In the genomic region with DNA sequence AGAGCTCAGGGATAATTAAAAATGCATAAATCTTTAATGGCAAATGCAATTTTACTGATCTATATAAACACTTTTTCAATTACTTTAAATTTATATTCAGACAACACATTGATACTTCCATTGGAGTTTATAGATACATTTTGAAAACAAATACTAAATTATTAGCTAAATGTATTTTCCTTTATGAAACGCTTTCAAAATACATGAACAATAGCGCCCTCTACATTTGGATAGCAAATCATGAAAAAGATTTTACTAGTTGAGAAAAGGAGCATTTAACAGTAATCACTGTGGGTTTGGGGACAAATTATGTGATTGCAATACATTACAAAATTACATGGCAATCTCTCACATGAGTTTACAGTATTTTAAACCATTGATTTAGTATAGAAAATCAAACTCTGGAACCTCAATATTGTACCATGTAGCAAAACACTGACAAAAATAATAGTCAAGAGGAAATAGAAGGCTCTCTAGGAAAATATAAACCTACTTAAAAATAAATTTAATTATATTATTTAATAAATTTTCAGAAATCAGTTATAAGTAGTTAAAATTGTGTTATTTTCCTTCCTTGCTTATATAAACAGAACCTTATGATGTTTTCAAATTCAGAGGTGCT, we compare ENCODE assay signal across 8 cellular contexts.
DNase-seq lines count a peak whose midpoint lies in the region; ATAC-seq and TF ChIP-seq lines count a peak whose summit lies in the region.

No MANE protein-coding gene starts in this region.

- H3K9me3 ChIP-seq in transverse colon, result no peaks in the 10 kb centered on the region

- ATAC-seq in GM21737 (IDR thresholded peaks at IDR 0.05; ENCODE audit: unreplicated experiment), result no peak
- no peak for ATAC-seq in GM21526 (IDR thresholded peaks at IDR 0.05; ENCODE audit: low FRiP score, unreplicated experiment)
- no peak for ATAC-seq in HG02642 (IDR thresholded peaks at IDR 0.05; ENCODE audit: poor library complexity, unreplicated experiment)

- no peaks in the 10 kb centered on the region for H3K27me3 ChIP-seq in transverse colon

- no peak for TF ChIP-seq EP300 in transverse colon (IDR thresholded peaks at IDR 0.05; ENCODE audit: low read depth)

- DNase-seq in EL, result peak; percentile 12
- peak; percentile 11 for DNase-seq in MV-4-11 (lab: John Stamatoyannopoulos, UW)
- peak; percentile 11 for DNase-seq in astrocyte of the hippocampus (ENCODE audit: low read depth, low spot score)
- DNase-seq in midbrain (lab: John Stamatoyannopoulos, UW), result peak; percentile 51
- DNase-seq in transverse colon, result no peak

- WGBS in transverse colon (ENCODE audit: low coverage in 1 of 2), 2 donors, result 0 to 9% methylated on average over 2 of the region's 2 CpGs

- no peaks in the 10 kb centered on the region for H3K4me1 ChIP-seq in transverse colon

- in situ Hi-C loops in transverse colon (cut with MboI; ENCODE audit: low pct_ligation_motif_present in 1 of 4, low pct_unique_long_range_greater_than_20kb in 1 of 4, low sequenced_read_pairs in 3 of 4), result no loop called here

- H3K36me3 ChIP-seq in transverse colon, result no peaks in the 10 kb centered on the region

- no peak for TF ChIP-seq POLR2A in transverse colon (IDR thresholded peaks at IDR 0.05)

- intact Hi-C loops in transverse colon (cut with DNase I; ENCODE audit: low total_unique reads), result no loop called here

- TF ChIP-seq CTCF in transverse colon (IDR thresholded peaks at IDR 0.05), result peak in 2 of 5 experiments; percentile 22 to 25

- H3K4me3 ChIP-seq in transverse colon, result no peak overlapping the region

- H3K27ac ChIP-seq in transverse colon, result no peak overlapping the region
